In genomic region chr12:13390381-13390856, GRCh38 we compare ENCODE assay signal across 9 cellular contexts.
DNase-seq lines count a peak whose midpoint lies in the region; ATAC-seq and TF ChIP-seq lines count a peak whose summit lies in the region.
"Had no signal": no experiment of that assay in that cellular context is flagged by ENCODE, and none has a peak within 500 bp of the region (broad histone marks: within the 10 kb centered on the region; RNA-seq: fewer than 3 reads in every experiment).

No MANE protein-coding gene starts in this region.

- no peak for TF ChIP-seq CTCF in AG09319 (IDR thresholded peaks at IDR 0.05; ENCODE audit: low read depth, low read length)

- H3K23ac ChIP-seq in mesenchymal stem cell (ENCODE audit: low read length in 2 of 2) = no peak overlapping the region

- no peaks in the 10 kb centered on the region for H3K36me3 ChIP-seq in mesenchymal stem cell (ENCODE audit: control insufficient read depth in 1 of 2, insufficient read depth in 2 of 2, low read depth in 1 of 2, low read length in 2 of 2)
- H3K36me3 ChIP-seq: SJSA1 had no signal

- no peak overlapping the region for H3K4ac ChIP-seq in mesenchymal stem cell (ENCODE audit: low read depth in 1 of 2, low read length in 2 of 2)

- WGBS in mesenchymal stem cell = 79% methylated on average over 9 of the region's 9 CpGs

- no peak overlapping the region for H2BK5ac ChIP-seq in mesenchymal stem cell (ENCODE audit: low read depth, low read length, poor library complexity, severe bottlenecking)

- DNase-seq in AG09319 (ENCODE audit: extremely low read depth, low read depth) (peak; percentile 65), NCI-H2081 treated with DMSO at 0.1 percent for 48 hours (lab: John Stamatoyannopoulos, UW) (peak; percentile 95), cerebellar nuclear complex (lab: John Stamatoyannopoulos, UW) (peak; percentile 61 to 79), mesenchymal stem cell (no peak), GF-D8 (lab: John Stamatoyannopoulos, UW) (no peak), activated gamma-delta T cell (lab: John Stamatoyannopoulos, UW) (no peak)
- DNase-seq in stimulated activated CD4-positive, alpha-beta T cell treated with anti-CD3 and anti-CD28 coated beads, Interleukin-2, amount 100 ng/mL, for 24 hours = no peak

- ATAC-seq in GM18519 (IDR thresholded peaks at IDR 0.05; ENCODE audit: low FRiP score, unreplicated experiment) = no peak

- peak overlapping the region; percentile 26 for H3K9ac ChIP-seq in mesenchymal stem cell (ENCODE audit: low read length)

- no peak overlapping the region for H4K91ac ChIP-seq in mesenchymal stem cell (ENCODE audit: low read length)

- H2BK12ac ChIP-seq in mesenchymal stem cell (ENCODE audit: low read length in 2 of 2) = no peak overlapping the region

- peak overlapping the region in 1 of 2 experiments; percentile 19 for H3K4me3 ChIP-seq in mesenchymal stem cell (ENCODE audit: insufficient read depth in 1 of 2, low read depth in 1 of 2, low read length in 2 of 2)
- H3K4me3 ChIP-seq: SJSA1 had no signal

- no peak overlapping the region for H3K4me2 ChIP-seq in mesenchymal stem cell (ENCODE audit: low read length, poor library complexity, severe bottlenecking)

- H3K4me1 ChIP-seq in mesenchymal stem cell (ENCODE audit: control insufficient read depth, insufficient read depth, low read depth, low read length) = no peaks in the 10 kb centered on the region
- H3K4me1 ChIP-seq: SJSA1 had no signal

- peaks cover 6 to 7% of the 10 kb centered on the region in 2 experiments for H3K27me3 ChIP-seq in mesenchymal stem cell (ENCODE audit: control insufficient read depth in 1 of 2, insufficient read depth in 1 of 2, low read length in 2 of 2)
- H3K27me3 ChIP-seq: SJSA1 had no signal

- no peak overlapping the region for H3K18ac ChIP-seq in mesenchymal stem cell (ENCODE audit: low read depth in 1 of 2, low read length in 2 of 2)

- no peak overlapping the region for H4K8ac ChIP-seq in mesenchymal stem cell (ENCODE audit: low read length)

- no peak overlapping the region for H2BK15ac ChIP-seq in mesenchymal stem cell (ENCODE audit: low read depth, poor library complexity, severe bottlenecking)

- H3K14ac ChIP-seq in mesenchymal stem cell (ENCODE audit: low read length in 2 of 2) = no peak overlapping the region

- H2BK120ac ChIP-seq in mesenchymal stem cell (ENCODE audit: low read depth, low read length) = no peak overlapping the region

- H3K27ac ChIP-seq in mesenchymal stem cell (ENCODE audit: low read length, poor library complexity, severe bottlenecking) = no peak overlapping the region
- H3K27ac ChIP-seq: SJSA1 had no signal

- no peaks in the 10 kb centered on the region for H3K9me3 ChIP-seq in mesenchymal stem cell (ENCODE audit: control insufficient read depth, low read length)
- H3K9me3 ChIP-seq: SJSA1 had no signal

- no peak overlapping the region for H2AFZ ChIP-seq in mesenchymal stem cell (ENCODE audit: low read depth, low read length)

- no peak overlapping the region for H2AK5ac ChIP-seq in mesenchymal stem cell (ENCODE audit: low read length, severe bottlenecking)

- H3K79me1 ChIP-seq in mesenchymal stem cell (replicated peaks; ENCODE audit: low read length, poor library complexity, severe bottlenecking) = no peaks in the 10 kb centered on the region

Comparison
In these comparisons a context has a peak if more than half of its experiments do, and no peak if none do; other contexts are left out.
1. DNase-seq: peak in AG09319 (single experiment), NCI-H2081 treated with DMSO at 0.1 percent for 48 hours (single experiment) and cerebellar nuclear complex (2 of 2); none in mesenchymal stem cell (single experiment), stimulated activated CD4-positive, alpha-beta T cell treated with anti-CD3 and anti-CD28 coated beads, Interleukin-2, amount 100 ng/mL, for 24 hours (0 of 2), GF-D8 (single experiment) and activated gamma-delta T cell (single experiment).